Comparison of ENCODE assay signal across 8 cellular contexts in the genomic region with DNA sequence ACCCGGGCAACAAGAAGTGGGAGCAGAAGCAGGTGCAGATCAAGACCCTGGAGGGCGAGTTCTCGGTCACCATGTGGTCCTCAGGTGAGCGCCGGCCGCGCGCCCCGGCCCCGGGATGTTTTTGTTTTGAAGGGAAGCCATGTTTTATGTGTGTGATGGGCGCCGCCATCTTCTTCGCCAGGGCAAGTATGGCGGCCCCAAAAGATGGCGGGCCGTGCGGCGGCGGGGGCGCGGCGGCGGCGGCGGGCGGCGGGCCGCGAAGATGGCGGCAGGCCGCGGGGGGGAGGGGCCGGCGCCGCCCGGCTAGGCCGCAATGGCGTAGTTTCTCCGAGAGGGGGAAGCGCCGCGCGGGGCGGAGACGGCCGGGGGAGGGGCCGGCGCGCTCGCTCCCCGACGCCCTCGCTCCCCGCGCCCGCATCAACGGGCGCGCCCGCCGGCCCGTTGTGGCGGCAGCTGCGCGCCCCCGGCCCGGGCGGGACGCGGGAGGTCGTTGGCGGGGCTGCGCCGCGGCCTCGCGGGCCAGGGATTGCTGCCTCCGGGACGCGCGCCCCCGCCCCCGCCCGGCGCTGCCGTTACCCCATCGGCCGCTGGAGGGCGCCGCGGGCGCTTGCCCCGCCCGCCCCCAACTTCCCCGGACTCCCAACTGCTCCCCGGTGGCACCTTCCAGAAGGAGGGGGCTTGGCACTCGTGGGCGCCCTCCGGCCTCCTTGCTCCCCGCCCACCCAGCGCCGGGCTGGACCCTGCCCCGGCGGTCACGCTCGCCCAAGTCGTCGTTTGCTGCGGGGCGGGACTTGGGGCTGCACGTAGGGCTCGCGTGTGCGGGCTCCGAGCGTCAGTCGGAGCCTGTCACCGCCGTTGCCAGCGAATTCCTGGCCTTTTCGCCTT. TPM values are rescaled to one million over a fixed set of nuclear protein-coding genes. Genes with fewer than 3 reads are reported as not detected.
DNase-seq lines count a peak whose midpoint lies in the region; ATAC-seq and TF ChIP-seq lines count a peak whose summit lies in the region.

No MANE protein-coding gene starts in this region.

- H3K9ac ChIP-seq in neural progenitor cell, result peak overlapping the region; percentile 86

- TF ChIP-seq EP300 in stomach (IDR thresholded peaks at IDR 0.05), result no peak

- TF ChIP-seq POLR2A in stomach (IDR thresholded peaks at IDR 0.05), result peak in 1 of 4 donors; percentile 32

- no peaks in the 10 kb centered on the region for H3K9me3 Mint-ChIP-seq in neural progenitor cell

- H3K27me3 ChIP-seq in neural progenitor cell, result no peaks in the 10 kb centered on the region
- no peaks in the 10 kb centered on the region for H3K27me3 ChIP-seq in stomach

- H3K27me3 Mint-ChIP-seq in neural progenitor cell (ENCODE audit: insufficient read depth, low read depth), result peaks cover 6% of the 10 kb centered on the region

- peak; percentile 25 for TF ChIP-seq CTCF in foreskin fibroblast (IDR thresholded peaks at IDR 0.05; ENCODE audit: low read depth, low read length)
- peak; percentile 73 for TF ChIP-seq CTCF in neural progenitor cell (IDR thresholded peaks at IDR 0.05)
- TF ChIP-seq CTCF in stomach (IDR thresholded peaks at IDR 0.05), result peak in 5 of 7 experiments; percentile 18 to 94 (median 71)

- no peak overlapping the region for H2AFZ ChIP-seq in neural progenitor cell (replicated peaks)

- H4K20me1 ChIP-seq in neural progenitor cell (ENCODE audit: low read depth), result peaks cover 78% of the 10 kb centered on the region

- peaks cover 90% of the 10 kb centered on the region for H3K79me2 ChIP-seq in neural progenitor cell (ENCODE audit: low read depth)

- peaks cover 15% of the 10 kb centered on the region for H3K4me1 ChIP-seq in neural progenitor cell
- peaks cover 41 to 72% (median 68%) of the 10 kb centered on the region in 4 donors for H3K4me1 ChIP-seq in stomach

- intact Hi-C loops in stomach (cut with DNase I; ENCODE audit: low total_unique reads), result no loop called here

- 0 to 1% (median 1%) methylated on average over 38 to 117 of the region's 121 CpGs for WGBS in stomach, 5 donors

- peaks cover 38% of the 10 kb centered on the region for H3F3A ChIP-seq in neural progenitor cell (ENCODE audit: low read depth)

- H3K9me3 ChIP-seq in neural progenitor cell (ENCODE audit: low read depth), result no peaks in the 10 kb centered on the region
- H3K9me3 ChIP-seq in stomach, result no peaks in the 10 kb centered on the region

- H3K4me3 Mint-ChIP-seq in neural progenitor cell, result peak overlapping the region; percentile 89

- ATAC-seq in GM21723 (IDR thresholded peaks at IDR 0.05; ENCODE audit: unreplicated experiment), result peak; percentile 42

- peak overlapping the region; percentile 71 to 82 for H3K4me3 ChIP-seq in foreskin fibroblast (ENCODE audit: low read depth in 1 of 2, low read length in 2 of 2)
- H3K4me3 ChIP-seq in neural progenitor cell, result peak overlapping the region; percentile 92
- peak overlapping the region; percentile 98 to 100 (median 100) for H3K4me3 ChIP-seq in stomach

- H3K36me3 ChIP-seq in neural progenitor cell, result no peaks in the 10 kb centered on the region
- peaks cover 0 to 4% (median 0%) of the 10 kb centered on the region in 4 donors for H3K36me3 ChIP-seq in stomach

- peak; percentile 86 for DNase-seq in DMS79 treated with DMSO at 0.1 percent for 48 hours (lab: John Stamatoyannopoulos, UW)
- peak; percentile 41 for DNase-seq in KG1 (lab: John Stamatoyannopoulos, UW)
- DNase-seq in RPMI7951 (ENCODE audit: low read depth), result peak; percentile 89
- DNase-seq in activated gamma-delta T cell (lab: John Stamatoyannopoulos, UW), result peak; percentile 80
- peak; percentile 87 to 93 for DNase-seq in foreskin fibroblast
- peak; percentile 96 for DNase-seq in neural progenitor cell (ENCODE audit: low spot score)
- peak; percentile 89 for DNase-seq in stomach

- peaks cover 36% of the 10 kb centered on the region for H3K4me1 Mint-ChIP-seq in neural progenitor cell

- peak overlapping the region; percentile 91 for H3K4me2 ChIP-seq in neural progenitor cell

- peak overlapping the region; percentile 95 for H3K27ac ChIP-seq in neural progenitor cell
- peak overlapping the region; percentile 97 to 100 (median 99) for H3K27ac ChIP-seq in stomach

- peaks cover 18% of the 10 kb centered on the region for H3K36me3 Mint-ChIP-seq in neural progenitor cell

- H3K27ac Mint-ChIP-seq in neural progenitor cell, result peak overlapping the region; percentile 39

RNA-seq across cellular contexts. Expression of a gene that starts 1.1 kb away (rescaled TPM):
- 34.1 and 53.0 TPM in 2 replicates for total RNA-seq in RPMI7951 (2014; rRNA removed; shearing (Covaris generic))
- total RNA-seq in neural progenitor cell (ENCODE audit: low replicate concordance) (54.8 and 58.9 TPM in 2 replicates), stomach (10 to 100 TPM; 33.0 to 68.1 (median 57.8) TPM)
- polyA plus RNA-seq in stomach, result 10 to 100 TPM; 23.0 to 27.0 (median 26.3) TPM

Comparison
In these comparisons a context has a peak if more than half of its experiments do, and no peak if none do; other contexts are left out.
1. Peak in every context shown above with its lines: DNase-seq, ATAC-seq, H3K4me3 ChIP-seq and H3K27ac ChIP-seq.
2. DNase-seq: peak in every context shown above with its lines; median percentile 96 in neural progenitor cell; 90 in foreskin fibroblast; 89 in RPMI7951; 89 in stomach; 86 in DMS79 treated with DMSO at 0.1 percent for 48 hours; 80 in activated gamma-delta T cell; 41 in KG1.